In the genomic region with DNA sequence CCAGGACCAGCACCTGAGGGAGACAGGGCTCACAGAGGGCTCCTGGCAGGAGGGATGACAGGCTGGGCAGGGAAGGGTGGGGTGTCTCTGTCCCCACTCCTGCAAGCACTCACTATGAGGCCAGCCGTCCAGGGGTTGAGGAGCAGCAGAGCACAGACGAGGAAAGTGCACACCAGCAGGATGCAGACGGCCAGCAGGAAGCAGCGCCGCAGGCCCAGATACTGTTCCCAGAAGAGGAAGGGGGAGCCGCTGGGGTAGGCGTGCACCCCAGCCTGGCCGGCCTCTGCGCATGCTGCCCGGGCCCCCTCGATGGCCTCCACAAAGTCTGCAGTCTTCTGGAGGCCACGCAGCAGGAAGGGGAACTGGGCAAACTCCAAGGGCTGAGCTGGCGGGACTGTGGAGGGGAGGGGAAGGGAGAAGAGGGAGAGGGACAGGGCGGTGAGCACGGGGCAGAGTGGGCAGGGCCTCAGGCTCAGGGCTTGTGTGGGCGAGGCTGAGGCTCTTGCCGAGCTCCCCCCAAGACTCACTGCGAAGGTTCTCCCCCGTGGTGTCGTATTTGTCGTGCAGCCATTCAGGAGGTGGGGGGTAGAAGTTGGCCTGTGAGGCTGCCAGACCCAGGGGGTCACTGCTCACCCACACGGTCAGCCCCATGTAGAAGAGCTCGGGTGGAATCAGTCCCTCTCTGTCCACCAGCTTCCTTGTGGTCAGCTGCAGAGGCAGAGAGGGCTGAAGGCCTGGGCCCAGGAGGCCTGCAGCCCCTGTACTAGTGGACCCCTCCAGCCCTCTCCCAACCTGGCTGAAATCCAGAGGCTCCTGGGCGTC, we compare ENCODE assay signal across 1 cellular context.
TF ChIP-seq lines count a peak whose summit lies in the region.

No MANE protein-coding gene starts in this region.

TF ChIP-seq in HepG2, 621 proteins besides CTCF, POLR2A, EP300 and RAD21 (continued from another document and continues in another):
- TF ChIP-seq MLXIP (CRISPR knock-in tag; IDR thresholded peaks at IDR 0.05; ENCODE audit: borderline replicate concordance) (no peak), TRAFD1 (CRISPR knock-in tag; IDR thresholded peaks at IDR 0.05; ENCODE audit: borderline replicate concordance) (peak; percentile 83; the same call in 1 of the 2 replicates), CREM (IDR thresholded peaks at IDR 0.05) (0 out of 2 replicates have a peak, but pooled peaks have one; percentile 40), CREM (CRISPR knock-in tag; IDR thresholded peaks at IDR 0.05) (no peak), ZNF800 (CRISPR knock-in tag; IDR thresholded peaks at IDR 0.05) (no peak), CSRNP2 (CRISPR knock-in tag; conservative IDR thresholded peaks at IDR 0.05; ENCODE audit: low read depth) (no peak), ZNF317 (CRISPR knock-in tag; IDR thresholded peaks at IDR 0.05) (peak; percentile 78), CEBPZ (IDR thresholded peaks at IDR 0.05; ENCODE audit: low read length) (no peak), TCF7L2 (IDR thresholded peaks at IDR 0.05; ENCODE audit: low read depth, low read length) (no peak), HNF4A (CRISPR knock-in tag; IDR thresholded peaks at IDR 0.05) (peak; percentile 61)
- TF ChIP-seq, protein P1, sequence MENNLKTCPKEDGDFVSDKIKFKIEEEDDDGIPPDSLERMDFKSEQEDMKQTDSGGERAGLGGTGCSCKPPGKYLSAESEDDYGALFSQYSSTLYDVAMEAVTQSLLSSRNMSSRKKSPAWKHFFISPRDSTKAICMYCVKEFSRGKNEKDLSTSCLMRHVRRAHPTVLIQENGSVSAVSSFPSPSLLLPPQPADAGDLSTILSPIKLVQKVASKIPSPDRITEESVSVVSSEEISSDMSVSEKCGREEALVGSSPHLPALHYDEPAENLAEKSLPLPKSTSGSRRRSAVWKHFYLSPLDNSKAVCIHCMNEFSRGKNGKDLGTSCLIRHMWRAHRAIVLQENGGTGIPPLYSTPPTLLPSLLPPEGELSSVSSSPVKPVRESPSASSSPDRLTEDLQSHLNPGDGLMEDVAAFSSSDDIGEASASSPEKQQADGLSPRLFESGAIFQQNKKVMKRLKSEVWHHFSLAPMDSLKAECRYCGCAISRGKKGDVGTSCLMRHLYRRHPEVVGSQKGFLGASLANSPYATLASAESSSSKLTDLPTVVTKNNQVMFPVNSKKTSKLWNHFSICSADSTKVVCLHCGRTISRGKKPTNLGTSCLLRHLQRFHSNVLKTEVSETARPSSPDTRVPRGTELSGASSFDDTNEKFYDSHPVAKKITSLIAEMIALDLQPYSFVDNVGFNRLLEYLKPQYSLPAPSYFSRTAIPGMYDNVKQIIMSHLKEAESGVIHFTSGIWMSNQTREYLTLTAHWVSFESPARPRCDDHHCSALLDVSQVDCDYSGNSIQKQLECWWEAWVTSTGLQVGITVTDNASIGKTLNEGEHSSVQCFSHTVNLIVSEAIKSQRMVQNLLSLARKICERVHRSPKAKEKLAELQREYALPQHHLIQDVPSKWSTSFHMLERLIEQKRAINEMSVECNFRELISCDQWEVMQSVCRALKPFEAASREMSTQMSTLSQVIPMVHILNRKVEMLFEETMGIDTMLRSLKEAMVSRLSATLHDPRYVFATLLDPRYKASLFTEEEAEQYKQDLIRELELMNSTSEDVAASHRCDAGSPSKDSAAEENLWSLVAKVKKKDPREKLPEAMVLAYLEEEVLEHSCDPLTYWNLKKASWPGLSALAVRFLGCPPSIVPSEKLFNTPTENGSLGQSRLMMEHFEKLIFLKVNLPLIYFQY (CRISPR knock-in tag; IDR thresholded peaks at IDR 0.05; ENCODE audit: borderline replicate concordance), result peak; percentile 55; the same call in 1 of the 2 replicates
- TF ChIP-seq, protein P2, sequence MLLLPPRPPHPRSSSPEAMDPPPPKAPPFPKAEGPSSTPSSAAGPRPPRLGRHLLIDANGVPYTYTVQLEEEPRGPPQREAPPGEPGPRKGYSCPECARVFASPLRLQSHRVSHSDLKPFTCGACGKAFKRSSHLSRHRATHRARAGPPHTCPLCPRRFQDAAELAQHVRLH (CRISPR knock-in tag; IDR thresholded peaks at IDR 0.05; ENCODE audit: borderline replicate concordance, low read depth), result 0 out of 2 replicates have a peak, but pooled peaks have one; percentile 40
- TF ChIP-seq, protein P3, sequence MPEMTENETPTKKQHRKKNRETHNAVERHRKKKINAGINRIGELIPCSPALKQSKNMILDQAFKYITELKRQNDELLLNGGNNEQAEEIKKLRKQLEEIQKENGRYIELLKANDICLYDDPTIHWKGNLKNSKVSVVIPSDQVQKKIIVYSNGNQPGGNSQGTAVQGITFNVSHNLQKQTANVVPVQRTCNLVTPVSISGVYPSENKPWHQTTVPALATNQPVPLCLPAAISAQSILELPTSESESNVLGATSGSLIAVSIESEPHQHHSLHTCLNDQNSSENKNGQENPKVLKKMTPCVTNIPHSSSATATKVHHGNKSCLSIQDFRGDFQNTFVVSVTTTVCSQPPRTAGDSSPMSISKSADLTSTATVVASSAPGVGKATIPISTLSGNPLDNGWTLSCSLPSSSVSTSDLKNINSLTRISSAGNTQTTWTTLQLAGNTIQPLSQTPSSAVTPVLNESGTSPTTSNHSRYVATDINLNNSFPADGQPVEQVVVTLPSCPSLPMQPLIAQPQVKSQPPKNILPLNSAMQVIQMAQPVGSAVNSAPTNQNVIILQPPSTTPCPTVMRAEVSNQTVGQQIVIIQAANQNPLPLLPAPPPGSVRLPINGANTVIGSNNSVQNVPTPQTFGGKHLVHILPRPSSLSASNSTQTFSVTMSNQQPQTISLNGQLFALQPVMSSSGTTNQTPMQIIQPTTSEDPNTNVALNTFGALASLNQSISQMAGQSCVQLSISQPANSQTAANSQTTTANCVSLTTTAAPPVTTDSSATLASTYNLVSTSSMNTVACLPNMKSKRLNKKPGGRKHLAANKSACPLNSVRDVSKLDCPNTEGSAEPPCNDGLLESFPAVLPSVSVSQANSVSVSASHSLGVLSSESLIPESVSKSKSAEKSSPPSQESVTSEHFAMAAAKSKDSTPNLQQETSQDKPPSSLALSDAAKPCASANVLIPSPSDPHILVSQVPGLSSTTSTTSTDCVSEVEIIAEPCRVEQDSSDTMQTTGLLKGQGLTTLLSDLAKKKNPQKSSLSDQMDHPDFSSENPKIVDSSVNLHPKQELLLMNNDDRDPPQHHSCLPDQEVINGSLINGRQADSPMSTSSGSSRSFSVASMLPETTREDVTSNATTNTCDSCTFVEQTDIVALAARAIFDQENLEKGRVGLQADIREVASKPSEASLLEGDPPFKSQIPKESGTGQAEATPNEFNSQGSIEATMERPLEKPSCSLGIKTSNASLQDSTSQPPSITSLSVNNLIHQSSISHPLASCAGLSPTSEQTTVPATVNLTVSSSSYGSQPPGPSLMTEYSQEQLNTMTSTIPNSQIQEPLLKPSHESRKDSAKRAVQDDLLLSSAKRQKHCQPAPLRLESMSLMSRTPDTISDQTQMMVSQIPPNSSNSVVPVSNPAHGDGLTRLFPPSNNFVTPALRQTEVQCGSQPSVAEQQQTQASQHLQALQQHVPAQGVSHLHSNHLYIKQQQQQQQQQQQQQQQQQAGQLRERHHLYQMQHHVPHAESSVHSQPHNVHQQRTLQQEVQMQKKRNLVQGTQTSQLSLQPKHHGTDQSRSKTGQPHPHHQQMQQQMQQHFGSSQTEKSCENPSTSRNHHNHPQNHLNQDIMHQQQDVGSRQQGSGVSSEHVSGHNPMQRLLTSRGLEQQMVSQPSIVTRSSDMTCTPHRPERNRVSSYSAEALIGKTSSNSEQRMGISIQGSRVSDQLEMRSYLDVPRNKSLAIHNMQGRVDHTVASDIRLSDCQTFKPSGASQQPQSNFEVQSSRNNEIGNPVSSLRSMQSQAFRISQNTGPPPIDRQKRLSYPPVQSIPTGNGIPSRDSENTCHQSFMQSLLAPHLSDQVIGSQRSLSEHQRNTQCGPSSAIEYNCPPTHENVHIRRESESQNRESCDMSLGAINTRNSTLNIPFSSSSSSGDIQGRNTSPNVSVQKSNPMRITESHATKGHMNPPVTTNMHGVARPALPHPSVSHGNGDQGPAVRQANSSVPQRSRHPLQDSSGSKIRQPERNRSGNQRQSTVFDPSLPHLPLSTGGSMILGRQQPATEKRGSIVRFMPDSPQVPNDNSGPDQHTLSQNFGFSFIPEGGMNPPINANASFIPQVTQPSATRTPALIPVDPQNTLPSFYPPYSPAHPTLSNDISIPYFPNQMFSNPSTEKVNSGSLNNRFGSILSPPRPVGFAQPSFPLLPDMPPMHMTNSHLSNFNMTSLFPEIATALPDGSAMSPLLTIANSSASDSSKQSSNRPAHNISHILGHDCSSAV (CRISPR knock-in tag; IDR thresholded peaks at IDR 0.05; ENCODE audit: borderline replicate concordance), result no peak
